Comparison of ENCODE assay signal across 14 cellular contexts in the genomic region with DNA sequence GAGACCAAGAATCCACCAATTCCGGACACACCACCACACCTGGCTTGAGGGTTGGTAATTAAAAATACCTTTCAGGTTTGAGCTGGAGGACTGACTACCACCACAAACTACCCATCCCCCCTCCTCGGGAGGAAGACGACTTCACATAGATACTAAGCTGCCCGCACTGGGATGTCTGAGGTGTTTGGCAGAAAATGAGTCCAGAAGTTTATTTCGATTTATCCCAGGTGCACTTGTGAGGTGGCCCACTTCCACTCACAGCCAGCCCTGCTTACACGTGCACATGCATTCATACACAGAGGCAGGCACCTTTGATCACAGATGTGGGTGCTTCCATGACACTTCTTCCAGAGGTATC.
DNase-seq lines count a peak whose midpoint lies in the region; ATAC-seq and TF ChIP-seq lines count a peak whose summit lies in the region.
"Had no signal": no experiment of that assay in that cellular context is flagged by ENCODE, and none has a peak within 500 bp of the region (broad histone marks: within the 10 kb centered on the region; RNA-seq: fewer than 3 reads in every experiment).

No MANE protein-coding gene starts in this region.

- TF ChIP-seq CTCF in neutrophil (IDR thresholded peaks at IDR 0.05) = no peak

- H3F3A ChIP-seq in GM23248 (ENCODE audit: insufficient read depth) = no peaks in the 10 kb centered on the region

- no peaks in the 10 kb centered on the region for H4K20me1 ChIP-seq in GM23248 (ENCODE audit: insufficient read depth)

- H3K9me2 ChIP-seq in GM23248 (ENCODE audit: insufficient read depth) = no peaks in the 10 kb centered on the region

- in situ Hi-C loops in GM23248 (cut with MboI) = no loop called here

- CTCF ChIA-PET in activated CD8-positive, alpha-beta memory T cell treated with anti-CD3 and anti-CD28 coated beads, Interleukin-2, amount 10 ng/mL, durations not matched to agents 7 days and 5 days (lab: Charles Lee) = interaction anchor here (0.7 to 1.7 kb wide), 2 partner anchors 23 to 67 kb away, joined by 3 read pairs; no protein-coding TSS in a partner anchor

- H3K4me3 Mint-ChIP-seq in activated CD8-positive, alpha-beta memory T cell treated with anti-CD3 and anti-CD28 coated beads, Interleukin-2, amount 10 ng/mL, durations not matched to agents 7 days and 5 days = peak overlapping the region; percentile 43
- peak overlapping the region; percentile 80 for H3K4me3 Mint-ChIP-seq in T-helper 2 cell treated with Interferon-gamma antibody and Interleukin-4, amounts not matched to agents 5 μg/mL and 100 μg/mL, for 36 hours
- H3K4me3 Mint-ChIP-seq: WTC11 had no signal

- ATAC-seq in activated CD8-positive, alpha-beta memory T cell treated with anti-CD3 and anti-CD28 coated beads, Interleukin-2, amount 10 ng/mL, durations not matched to agents 7 days and 5 days = peak; percentile 45
- ATAC-seq in HG02763 (IDR thresholded peaks at IDR 0.05; ENCODE audit: unreplicated experiment) (peak; percentile 13), HG02588 (IDR thresholded peaks at IDR 0.05; ENCODE audit: unreplicated experiment) (no peak), GM18873 (IDR thresholded peaks at IDR 0.05; ENCODE audit: low FRiP score, unreplicated experiment) (no peak)
- ATAC-seq: upper lobe of right lung, WTC11 had no signal

- H3K36me3 Mint-ChIP-seq in activated CD8-positive, alpha-beta memory T cell treated with anti-CD3 and anti-CD28 coated beads, Interleukin-2, amount 10 ng/mL, durations not matched to agents 7 days and 5 days = no peaks in the 10 kb centered on the region
- no peaks in the 10 kb centered on the region for H3K36me3 Mint-ChIP-seq in T-helper 2 cell treated with Interferon-gamma antibody and Interleukin-4, amounts not matched to agents 5 μg/mL and 100 μg/mL, for 36 hours (ENCODE audit: low read depth)
- H3K36me3 Mint-ChIP-seq: WTC11 had no signal

- 62 to 74% methylated on average over 6 of the region's 6 CpGs for WGBS in GM23248 (ENCODE audit: low coverage in 1 of 2, low lambda C conversion rate in 2 of 2, missing lambda C conversion rate in 2 of 2), 2 experiments

- peaks cover 10% of the 10 kb centered on the region for H3K27me3 ChIP-seq in neutrophil
- H3K27me3 ChIP-seq in GM23248 (replicated peaks; ENCODE audit: insufficient read depth) = no peaks in the 10 kb centered on the region
- H3K27me3 ChIP-seq: adrenal gland, colonic mucosa, upper lobe of right lung had no signal

- H3K9ac ChIP-seq in GM23248 = no peak overlapping the region

- no peaks in the 10 kb centered on the region for H3K9me3 Mint-ChIP-seq in activated CD8-positive, alpha-beta memory T cell treated with anti-CD3 and anti-CD28 coated beads, Interleukin-2, amount 10 ng/mL, durations not matched to agents 7 days and 5 days (ENCODE audit: low read depth)
- no peaks in the 10 kb centered on the region for H3K9me3 Mint-ChIP-seq in T-helper 2 cell treated with Interferon-gamma antibody and Interleukin-4, amounts not matched to agents 5 μg/mL and 100 μg/mL, for 36 hours

- peaks cover 24 to 30% of the 10 kb centered on the region in 2 experiments for H3K4me1 ChIP-seq in neutrophil (ENCODE audit: control insufficient read depth in 1 of 2, insufficient read depth in 1 of 2, low read depth in 1 of 2, low read length in 1 of 2)
- no peaks in the 10 kb centered on the region for H3K4me1 ChIP-seq in GM23248 (ENCODE audit: insufficient read depth)
- H3K4me1 ChIP-seq: adrenal gland, colonic mucosa, upper lobe of right lung had no signal

- no peaks in the 10 kb centered on the region for H3K79me2 ChIP-seq in GM23248 (ENCODE audit: insufficient read depth)

- no peak overlapping the region for H3K27ac ChIP-seq in neutrophil
- no peak overlapping the region for H3K27ac ChIP-seq in GM23248
- H3K27ac ChIP-seq: adrenal gland, colonic mucosa, upper lobe of right lung had no signal

- no peak overlapping the region for H2AFZ ChIP-seq in GM23248

- peaks cover 34% of the 10 kb centered on the region for H3K27me3 Mint-ChIP-seq in activated CD8-positive, alpha-beta memory T cell treated with anti-CD3 and anti-CD28 coated beads, Interleukin-2, amount 10 ng/mL, durations not matched to agents 7 days and 5 days
- H3K27me3 Mint-ChIP-seq in T-helper 2 cell treated with Interferon-gamma antibody and Interleukin-4, amounts not matched to agents 5 μg/mL and 100 μg/mL, for 36 hours (ENCODE audit: low read depth) = peaks cover 32% of the 10 kb centered on the region

- H3K9me3 ChIP-seq in neutrophil (no peaks in the 10 kb centered on the region), GM23248 (ENCODE audit: low read depth) (no peaks in the 10 kb centered on the region)
- H3K9me3 ChIP-seq: adrenal gland, colonic mucosa, spleen, upper lobe of right lung had no signal

- H3K4me2 ChIP-seq in GM23248 (ENCODE audit: unreplicated experiment) = no peak overlapping the region

- no peak for DNase-seq in activated CD8-positive, alpha-beta memory T cell treated with anti-CD3 and anti-CD28 coated beads, Interleukin-2, amount 10 ng/mL, durations not matched to agents 7 days and 5 days
- no peak for DNase-seq in activated CD8-positive, alpha-beta memory T cell treated with anti-CD3 and anti-CD28 coated beads, Interleukin-2, amount 50 U/mL, for 48 hours
- DNase-seq in T-helper 2 cell treated with Interferon-gamma antibody and Interleukin-4, amounts not matched to agents 5 μg/mL and 100 μg/mL, for 36 hours (ENCODE audit: low spot score) = no peak
- DNase-seq in GM23248 = no peak
- DNase-seq: adrenal gland, colonic mucosa, NCI-H1694, upper lobe of right lung had no signal

- peaks cover 21% of the 10 kb centered on the region for H3K4me1 Mint-ChIP-seq in activated CD8-positive, alpha-beta memory T cell treated with anti-CD3 and anti-CD28 coated beads, Interleukin-2, amount 10 ng/mL, durations not matched to agents 7 days and 5 days
- H3K4me1 Mint-ChIP-seq in T-helper 2 cell treated with Interferon-gamma antibody and Interleukin-4, amounts not matched to agents 5 μg/mL and 100 μg/mL, for 36 hours (ENCODE audit: low read depth) = peaks cover 14% of the 10 kb centered on the region

- no peaks in the 10 kb centered on the region for H3K36me3 ChIP-seq in neutrophil
- H3K36me3 ChIP-seq in GM23248 (ENCODE audit: low read depth) = no peaks in the 10 kb centered on the region
- H3K36me3 ChIP-seq: adrenal gland, colonic mucosa, spleen, upper lobe of right lung had no signal

- H3K27ac Mint-ChIP-seq in activated CD8-positive, alpha-beta memory T cell treated with anti-CD3 and anti-CD28 coated beads, Interleukin-2, amount 10 ng/mL, durations not matched to agents 7 days and 5 days = peak overlapping the region; percentile 77
- no peak overlapping the region for H3K27ac Mint-ChIP-seq in T-helper 2 cell treated with Interferon-gamma antibody and Interleukin-4, amounts not matched to agents 5 μg/mL and 100 μg/mL, for 36 hours
- H3K27ac Mint-ChIP-seq: WTC11 had no signal

- H3K4me3 ChIP-seq in neutrophil (ENCODE audit: low read depth in 1 of 2, low read length in 1 of 2) = peak overlapping the region; percentile 23 to 32
- H3K4me3 ChIP-seq in GM23248 = no peak overlapping the region
- H3K4me3 ChIP-seq: adrenal gland, colonic mucosa, upper lobe of right lung had no signal

Comparison
In these comparisons a context has a peak if more than half of its experiments do, and no peak if none do; other contexts are left out.
1. ATAC-seq: peak in activated CD8-positive, alpha-beta memory T cell treated with anti-CD3 and anti-CD28 coated beads, Interleukin-2, amount 10 ng/mL, durations not matched to agents 7 days and 5 days (single experiment) and HG02763 (single experiment); none in HG02588 (single experiment) and GM18873 (single experiment).